ENCODE assay signal across 5 cellular contexts in the genomic region with DNA sequence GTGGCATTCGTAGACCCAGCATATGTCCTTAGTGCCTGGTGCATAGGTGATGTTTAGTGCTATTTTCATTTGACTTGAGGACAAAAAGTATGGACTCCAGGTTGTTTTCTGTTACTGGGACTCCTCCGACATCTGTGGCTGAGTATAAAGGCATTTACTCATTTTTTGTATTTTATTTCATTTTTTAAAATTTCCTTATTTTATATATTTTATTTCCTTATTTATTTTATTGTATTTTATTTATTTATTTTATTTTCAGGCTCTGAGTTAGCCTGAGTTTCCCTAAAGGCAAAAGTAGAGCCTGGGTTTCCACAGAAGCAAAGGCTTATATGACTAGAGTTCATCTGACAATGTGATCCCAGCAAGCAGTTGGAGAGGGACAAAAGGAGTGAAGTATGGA.
"Had no signal": no experiment of that assay in that cellular context is flagged by ENCODE, and none has a peak within 500 bp of the region (broad histone marks: within the 10 kb centered on the region; RNA-seq: fewer than 3 reads in every experiment).

No MANE protein-coding gene starts in this region.

- ATAC-seq: HepG2, K562 had no signal

- H3K4me3 Mint-ChIP-seq: IgD-negative memory B cell had no signal

- H3K27ac Mint-ChIP-seq: IgD-negative memory B cell had no signal

- DNase-seq: IMR-90, KBM-7 had no signal

- H3K27me3 Mint-ChIP-seq: IgD-negative memory B cell had no signal

- H3K4me1 Mint-ChIP-seq: IgD-negative memory B cell had no signal
